Comparison of ENCODE assay signal across 16 cellular contexts in the genomic region with DNA sequence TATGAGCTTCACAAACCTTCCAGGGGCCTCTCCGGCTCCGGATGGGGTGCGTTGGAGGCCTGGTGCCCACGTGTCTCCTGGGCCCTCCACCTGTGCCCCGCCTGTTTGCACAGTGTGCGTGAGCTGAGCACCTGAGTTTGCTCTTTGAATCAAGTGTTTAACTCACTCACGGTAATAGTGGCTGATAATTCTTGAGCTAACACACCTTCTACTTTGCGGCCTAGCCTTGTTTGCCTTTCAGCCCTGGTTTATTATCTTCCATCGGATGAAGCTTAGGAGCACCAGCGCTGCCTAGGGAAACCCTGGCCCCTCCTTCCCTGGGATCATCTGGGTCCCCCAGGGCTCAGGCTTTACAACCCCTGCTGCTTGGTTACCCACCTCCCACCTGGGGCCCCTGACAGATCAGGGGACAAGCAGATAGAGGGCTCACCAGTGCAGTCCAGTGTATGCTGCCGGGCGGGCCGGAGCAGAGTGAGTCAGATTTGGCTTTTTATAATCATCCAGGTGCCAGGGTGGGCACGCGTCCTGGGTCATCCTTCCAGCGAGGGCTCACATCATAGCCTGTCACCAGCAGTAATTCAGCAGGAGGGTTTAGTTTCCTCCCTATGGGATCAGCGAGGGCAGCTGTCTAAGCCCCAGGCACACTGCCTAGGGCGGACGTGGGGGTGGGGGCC.
DNase-seq lines count a peak whose midpoint lies in the region; ATAC-seq and TF ChIP-seq lines count a peak whose summit lies in the region.
"Had no signal": no experiment of that assay in that cellular context is flagged by ENCODE, and none has a peak within 500 bp of the region (broad histone marks: within the 10 kb centered on the region; RNA-seq: fewer than 3 reads in every experiment).

No MANE protein-coding gene starts in this region.

- H4K20me1 ChIP-seq in neural progenitor cell (ENCODE audit: low read depth), result no peaks in the 10 kb centered on the region

- H3K27ac ChIP-seq in neural progenitor cell, result peak overlapping the region; percentile 70
- H3K27ac ChIP-seq: parathyroid adenoma, suprapubic skin had no signal

- H3K4me3 Mint-ChIP-seq in neural progenitor cell, result no peak overlapping the region
- H3K4me3 Mint-ChIP-seq: activated CD8-positive, alpha-beta T cell treated with anti-CD3 and anti-CD28 coated beads, Interleukin-2, amount 10 ng/mL, durations not matched to agents 7 days and 5 days; activated naive CD4-positive, alpha-beta T cell treated with anti-CD3 and anti-CD28 coated beads, Interleukin-2, amount 50 U/mL, for 24 hours; IgD-negative memory B cell had no signal

- H3K9me3 ChIP-seq in neural progenitor cell (ENCODE audit: low read depth), result peaks cover 7% of the 10 kb centered on the region
- H3K9me3 ChIP-seq: suprapubic skin had no signal

- H3K4me2 ChIP-seq in neural progenitor cell, result peak overlapping the region; percentile 51

- H3K4me1 ChIP-seq in neural progenitor cell, result peaks cover 23% of the 10 kb centered on the region
- H3K4me1 ChIP-seq: parathyroid adenoma, suprapubic skin had no signal

- peaks cover 3% of the 10 kb centered on the region for H3K36me3 Mint-ChIP-seq in neural progenitor cell
- H3K36me3 Mint-ChIP-seq: activated naive CD4-positive, alpha-beta T cell treated with anti-CD3 and anti-CD28 coated beads, Interleukin-2, amount 50 U/mL, for 24 hours had no signal

- no peaks in the 10 kb centered on the region for H3K36me3 ChIP-seq in neural progenitor cell
- H3K36me3 ChIP-seq: suprapubic skin had no signal

- H3K27me3 Mint-ChIP-seq in neural progenitor cell (ENCODE audit: insufficient read depth, low read depth), result peaks cover 12% of the 10 kb centered on the region

- no peak overlapping the region for H3K4me3 ChIP-seq in neural progenitor cell
- H3K4me3 ChIP-seq: suprapubic skin had no signal

- H3K9me3 Mint-ChIP-seq in neural progenitor cell, result peaks cover 25% of the 10 kb centered on the region

- ATAC-seq in HG03095 (IDR thresholded peaks at IDR 0.05; ENCODE audit: unreplicated experiment) (no peak), GM18517 (IDR thresholded peaks at IDR 0.05; ENCODE audit: unreplicated experiment) (no peak), HG02798 (IDR thresholded peaks at IDR 0.05; ENCODE audit: poor library complexity, unreplicated experiment) (no peak)
- ATAC-seq: activated CD8-positive, alpha-beta T cell treated with anti-CD3 and anti-CD28 coated beads, Interleukin-2, amount 10 ng/mL, durations not matched to agents 7 days and 5 days had no signal

- no peak overlapping the region for H2AFZ ChIP-seq in neural progenitor cell (replicated peaks)
- H2AFZ ChIP-seq: parathyroid adenoma had no signal

- H3K79me2 ChIP-seq in neural progenitor cell (ENCODE audit: low read depth), result no peaks in the 10 kb centered on the region
- H3K79me2 ChIP-seq: parathyroid adenoma had no signal

- peak; percentile 91 for DNase-seq in D341Med (ENCODE audit: low spot score)
- DNase-seq in NCI-H146 treated with DMSO at 0.1 percent for 48 hours (lab: John Stamatoyannopoulos, UW; ENCODE audit: unreplicated experiment), result peak; percentile 96
- DNase-seq in SW480 (ENCODE audit: low spot score), result peak; percentile 22
- no peak for DNase-seq in neural progenitor cell (ENCODE audit: low spot score)
- no peak for DNase-seq in pons (ENCODE audit: low spot score)
- DNase-seq: activated CD8-positive, alpha-beta T cell treated with anti-CD3 and anti-CD28 coated beads, Interleukin-2, amount 10 ng/mL, durations not matched to agents 7 days and 5 days; left cardiac atrium; NK-92 treated with Interleukin-12 subunit alpha and Interleukin-12 subunit beta, amount 100 ng/mL, for 24 hours; SW 1271 had no signal

- no peak for TF ChIP-seq CTCF in neural progenitor cell (IDR thresholded peaks at IDR 0.05)

- no peaks in the 10 kb centered on the region for H3K4me1 Mint-ChIP-seq in neural progenitor cell
- H3K4me1 Mint-ChIP-seq: activated naive CD4-positive, alpha-beta T cell treated with anti-CD3 and anti-CD28 coated beads, Interleukin-2, amount 50 U/mL, for 24 hours; IgD-negative memory B cell had no signal

- H3F3A ChIP-seq in neural progenitor cell (ENCODE audit: low read depth), result peaks cover 13% of the 10 kb centered on the region

- H3K27ac Mint-ChIP-seq in neural progenitor cell, result no peak overlapping the region
- H3K27ac Mint-ChIP-seq: activated CD8-positive, alpha-beta T cell treated with anti-CD3 and anti-CD28 coated beads, Interleukin-2, amount 10 ng/mL, durations not matched to agents 7 days and 5 days; activated naive CD4-positive, alpha-beta T cell treated with anti-CD3 and anti-CD28 coated beads, Interleukin-2, amount 50 U/mL, for 24 hours; IgD-negative memory B cell had no signal

- H3K27me3 ChIP-seq in neural progenitor cell, result no peaks in the 10 kb centered on the region

- no peak overlapping the region for H3K9ac ChIP-seq in neural progenitor cell
- H3K9ac ChIP-seq: parathyroid adenoma had no signal

Comparison
In these comparisons a context has a peak if more than half of its experiments do, and no peak if none do; other contexts are left out.
1. DNase-seq: peak in D341Med (single experiment), NCI-H146 treated with DMSO at 0.1 percent for 48 hours (single experiment) and SW480 (single experiment); none in neural progenitor cell (single experiment) and pons (single experiment).